ENCODE assay signal across 8 cellular contexts in genomic region chr19:7293795-7294570, GRCh38. TPM values are rescaled to one million over a fixed set of nuclear protein-coding genes. Genes with fewer than 3 reads are reported as not detected.
DNase-seq lines count a peak whose midpoint lies in the region; ATAC-seq and TF ChIP-seq lines count a peak whose summit lies in the region.

INSR (minus strand) TSS chr19:7294414; CDS start chr19:7293891, 523 bp downstream.

- H3K4me3 ChIP-seq in HL-60 (replicated peaks; ENCODE audit: insufficient read depth, low read length) (peak within 1 kb of the TSS; percentile 86), epithelial cell of proximal tubule (ENCODE audit: low read depth, low read length) (peak within 1 kb of the TSS; percentile 72), mononuclear cell (ENCODE audit: low read length) (peak within 1 kb of the TSS; percentile 54)

- DNase-seq in Ammon's horn (ENCODE audit: low spot score) (peak; percentile 90), HL-60 (ENCODE audit: low read depth in 1 of 2, low spot score in 1 of 2) (peak; percentile 86 to 93), NCI-H82 treated with DMSO at 0.1 percent for 48 hours (lab: John Stamatoyannopoulos, UW; ENCODE audit: unreplicated experiment) (peak; percentile 54), activated T-cell treated with anti-CD3 and anti-CD28 coated beads for 1 hour (ENCODE audit: low read depth) (peak; percentile 17), epithelial cell of proximal tubule (ENCODE audit: low read depth) (no peak)
- DNase-seq in stimulated activated CD8-positive, alpha-beta memory T cell treated with anti-CD3 and anti-CD28 coated beads, Interleukin-4, amount 100 ng/mL, for 48 hours, result peak; percentile 75

- ATAC-seq in GM19395 (IDR thresholded peaks at IDR 0.05; ENCODE audit: unreplicated experiment), result peak; percentile 64

- peaks cover 20% of the 10 kb centered on the region for H3K4me1 ChIP-seq in mononuclear cell (ENCODE audit: insufficient read depth, low read length)

- peak within 1 kb of the TSS; percentile 84 for H3K27ac ChIP-seq in HL-60 (replicated peaks)

- no peaks in the 10 kb centered on the region for H3K9me3 ChIP-seq in mononuclear cell (ENCODE audit: low read depth, low read length)

- no peak for TF ChIP-seq CTCF in HL-60 (IDR thresholded peaks at IDR 0.05; ENCODE audit: insufficient read depth, low read length)
- TF ChIP-seq CTCF in epithelial cell of proximal tubule (conservative IDR thresholded peaks at IDR 0.05; ENCODE audit: low read depth, low read length), result no peak

- H3K27me3 ChIP-seq in HL-60 (ENCODE audit: insufficient read depth, poor library complexity, severe bottlenecking), result no peaks in the 10 kb centered on the region
- H3K27me3 ChIP-seq in mononuclear cell (ENCODE audit: insufficient read depth, low read length), result peaks cover 2% of the 10 kb centered on the region

RNA-seq across cellular contexts. Expression of gene INSR, which starts in this region (rescaled TPM):
- total RNA-seq in epithelial cell of proximal tubule, result 5.1 and 18.0 TPM in 2 replicates
- total RNA-seq in mononuclear cell, result 7.5 TPM
